In genomic region chr3:18124501-18124900, GRCh38 we compare ENCODE assay signal across 1 cellular context.
TF ChIP-seq lines count a peak whose summit lies in the region.

No MANE protein-coding gene starts in this region.

TF ChIP-seq in HepG2, 621 proteins besides CTCF, POLR2A, EP300 and RAD21 (continued from another document):
- TF ChIP-seq, protein P1, sequence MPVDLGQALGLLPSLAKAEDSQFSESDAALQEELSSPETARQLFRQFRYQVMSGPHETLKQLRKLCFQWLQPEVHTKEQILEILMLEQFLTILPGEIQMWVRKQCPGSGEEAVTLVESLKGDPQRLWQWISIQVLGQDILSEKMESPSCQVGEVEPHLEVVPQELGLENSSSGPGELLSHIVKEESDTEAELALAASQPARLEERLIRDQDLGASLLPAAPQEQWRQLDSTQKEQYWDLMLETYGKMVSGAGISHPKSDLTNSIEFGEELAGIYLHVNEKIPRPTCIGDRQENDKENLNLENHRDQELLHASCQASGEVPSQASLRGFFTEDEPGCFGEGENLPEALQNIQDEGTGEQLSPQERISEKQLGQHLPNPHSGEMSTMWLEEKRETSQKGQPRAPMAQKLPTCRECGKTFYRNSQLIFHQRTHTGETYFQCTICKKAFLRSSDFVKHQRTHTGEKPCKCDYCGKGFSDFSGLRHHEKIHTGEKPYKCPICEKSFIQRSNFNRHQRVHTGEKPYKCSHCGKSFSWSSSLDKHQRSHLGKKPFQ (CRISPR knock-in tag; IDR thresholded peaks at IDR 0.05; ENCODE audit: insufficient replicate concordance), result no peak
- no peak for TF ChIP-seq ZBTB7A (CRISPR knock-in tag; IDR thresholded peaks at IDR 0.05)
- TF ChIP-seq ZNF570 (CRISPR knock-in tag; IDR thresholded peaks at IDR 0.05; ENCODE audit: borderline replicate concordance), result no peak
- TF ChIP-seq TARDBP (CRISPR knock-in tag; IDR thresholded peaks at IDR 0.05), result no peak
- no peak for TF ChIP-seq ZNF644 (CRISPR knock-in tag; IDR thresholded peaks at IDR 0.05; ENCODE audit: low read depth)
TF ChIP-seq in HepG2: peak in this region for 0.
